1 cellular context compared by ENCODE assay signal in genomic region chr11:7484645-7485044, GRCh38.
TF ChIP-seq lines count a peak whose summit lies in the region.

No MANE protein-coding gene starts in this region.

TF ChIP-seq in H1, 55 proteins besides CTCF, POLR2A, EP300 and RAD21:
- TF ChIP-seq, protein P1, sequence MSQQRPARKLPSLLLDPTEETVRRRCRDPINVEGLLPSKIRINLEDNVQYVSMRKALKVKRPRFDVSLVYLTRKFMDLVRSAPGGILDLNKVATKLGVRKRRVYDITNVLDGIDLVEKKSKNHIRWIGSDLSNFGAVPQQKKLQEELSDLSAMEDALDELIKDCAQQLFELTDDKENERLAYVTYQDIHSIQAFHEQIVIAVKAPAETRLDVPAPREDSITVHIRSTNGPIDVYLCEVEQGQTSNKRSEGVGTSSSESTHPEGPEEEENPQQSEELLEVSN (IDR thresholded peaks at IDR 0.05): no peak
- TF ChIP-seq BRCA1 (IDR thresholded peaks at IDR 0.05; ENCODE audit: low read depth, low read length) (no peak), FOSL1 (IDR thresholded peaks at IDR 0.05; ENCODE audit: insufficient read depth, low read depth, low read length) (no peak), CBX8 (IDR thresholded peaks at IDR 0.05; ENCODE audit: borderline replicate concordance, low read depth, low read length) (no peak), SP4 (IDR thresholded peaks at IDR 0.05; ENCODE audit: low read length) (no peak), USF2 (IDR thresholded peaks at IDR 0.05; ENCODE audit: low read length) (no peak), HDAC6 (IDR thresholded peaks at IDR 0.05; ENCODE audit: low read depth, low read length) (no peak), KDM4A (IDR thresholded peaks at IDR 0.05; ENCODE audit: low read depth, low read length, severe bottlenecking) (no peak), TEAD4 (IDR thresholded peaks at IDR 0.05; ENCODE audit: low read depth, low read length) (peak; percentile 59; the same call in 1 of the 2 replicates), RXRA (IDR thresholded peaks at IDR 0.05; ENCODE audit: insufficient read depth, low read depth, low read length) (no peak), HDAC2 (IDR thresholded peaks at IDR 0.05; ENCODE audit: borderline replicate concordance in 1 of 2, low read depth in 2 of 2, low read length in 2 of 2) (no peak), SP2 (IDR thresholded peaks at IDR 0.05; ENCODE audit: low read length) (no peak), CEBPB (IDR thresholded peaks at IDR 0.05; ENCODE audit: low read depth, low read length) (peak; percentile 44; the same call in 1 of the 2 replicates), CHD2 (IDR thresholded peaks at IDR 0.05; ENCODE audit: low read length) (no peak)
